Comparison of ENCODE assay signal across 13 cellular contexts in genomic region chr6:166470863-166471410, GRCh38.
DNase-seq lines count a peak whose midpoint lies in the region; ATAC-seq and TF ChIP-seq lines count a peak whose summit lies in the region.
"Had no signal": no experiment of that assay in that cellular context is flagged by ENCODE, and none has a peak within 500 bp of the region (broad histone marks: within the 10 kb centered on the region; RNA-seq: fewer than 3 reads in every experiment).

No MANE protein-coding gene starts in this region.

- no peak for TF ChIP-seq POLR2A in spleen (IDR thresholded peaks at IDR 0.05)

- H3K36me3 ChIP-seq in BE2C (peaks cover 5% of the 10 kb centered on the region), RWPE2 (ENCODE audit: low read depth) (peaks cover 13% of the 10 kb centered on the region; the same call in 1 of the 2 replicates), lower lobe of right lung (peaks cover 34% of the 10 kb centered on the region), spleen (peaks cover 0 to 85% (median 14%) of the 10 kb centered on the region in 6 donors)

- ATAC-seq in RWPE2 (ENCODE audit: low read depth) (no peak), lower lobe of right lung (no peak), GM18873 (IDR thresholded peaks at IDR 0.05; ENCODE audit: low FRiP score, unreplicated experiment) (no peak), HG03159 (IDR thresholded peaks at IDR 0.05; ENCODE audit: unreplicated experiment) (no peak)

- intact Hi-C loops in lower lobe of right lung (cut with DNase I) (no loop called here), spleen (cut with DNase I; ENCODE audit: low total_unique reads) (no loop called here)

- TF ChIP-seq CTCF in BE2C (IDR thresholded peaks at IDR 0.05; ENCODE audit: low read depth, low read length) (no peak), RWPE2 (IDR thresholded peaks at IDR 0.05; ENCODE audit: poor library complexity, severe bottlenecking) (no peak), lower lobe of right lung (IDR thresholded peaks at IDR 0.05) (no peak), spleen (IDR thresholded peaks at IDR 0.05 in 8 of 11, conservative IDR thresholded peaks at IDR 0.05 in 3 of 11) (no peak)

- peaks cover 8% of the 10 kb centered on the region; the same call in 1 of the 2 replicates for H3K4me1 ChIP-seq in BE2C
- H3K4me1 ChIP-seq in RWPE2 (ENCODE audit: insufficient read depth, poor library complexity, severe bottlenecking), result peaks cover 14% of the 10 kb centered on the region
- peaks cover 3% of the 10 kb centered on the region for H3K4me1 ChIP-seq in lower lobe of right lung
- H3K4me1 ChIP-seq in spleen, result no peaks in the 10 kb centered on the region

- 87 to 92% (median 92%) methylated on average over 20 to 23 of the region's 23 CpGs for WGBS in spleen, 5 donors

- H3K4me3 ChIP-seq in BE2C (ENCODE audit: low read depth, low read length) (no peak overlapping the region), RWPE2 (ENCODE audit: severe bottlenecking) (no peak overlapping the region), lower lobe of right lung (no peak overlapping the region), spleen (no peak overlapping the region)

- H3K27ac ChIP-seq in RWPE2 (ENCODE audit: poor library complexity, severe bottlenecking) (peak overlapping the region; percentile 8), lower lobe of right lung (peak overlapping the region; percentile 74), spleen (no peak overlapping the region)

- DNase-seq in BE2C, result peak; percentile 4
- DNase-seq in RWPE2 (ENCODE audit: low spot score), result no peak
- no peak for DNase-seq in lower lobe of right lung
- DNase-seq in spleen, result peak; percentile 47
- no peak for DNase-seq in NCI-H748 (lab: John Stamatoyannopoulos, UW; ENCODE audit: unreplicated experiment)
- DNase-seq: 8988T, AML-193, Calu3, DMS 273 treated with DMSO at 0.1 percent for 48 hours, HCEC 1CT, HFFc6 had no signal

- H3K9me3 ChIP-seq in BE2C, result no peaks in the 10 kb centered on the region
- no peaks in the 10 kb centered on the region for H3K9me3 ChIP-seq in RWPE2 (ENCODE audit: severe bottlenecking)
- H3K9me3 ChIP-seq in lower lobe of right lung, result no peaks in the 10 kb centered on the region
- no peaks in the 10 kb centered on the region for H3K9me3 ChIP-seq in spleen

- H3K27me3 ChIP-seq in BE2C (no peaks in the 10 kb centered on the region), RWPE2 (ENCODE audit: insufficient read depth, poor library complexity, severe bottlenecking) (no peaks in the 10 kb centered on the region), lower lobe of right lung (ENCODE audit: low read depth) (no peaks in the 10 kb centered on the region), spleen (replicated peaks in 1 of 7) (no peaks in the 10 kb centered on the region)

Comparison
In these comparisons a context has a peak if more than half of its experiments do, and no peak if none do; other contexts are left out.
1. DNase-seq: peak in BE2C (single experiment) and spleen (single experiment); none in RWPE2 (single experiment), lower lobe of right lung (single experiment) and NCI-H748 (single experiment).
2. H3K27ac ChIP-seq: peak in RWPE2 (single experiment) and lower lobe of right lung (single experiment); none in spleen (0 of 8).